ENCODE assay signal across 28 cellular contexts in genomic region chr4:114717432-114717831, GRCh38.
"Had no signal": no experiment of that assay in that cellular context is flagged by ENCODE, and none has a peak within 500 bp of the region (broad histone marks: within the 10 kb centered on the region; RNA-seq: fewer than 3 reads in every experiment).

No MANE protein-coding gene starts in this region.

- H3K36me3 ChIP-seq: adrenal gland, colonic mucosa, esophagus squamous epithelium, gastroesophageal sphincter had no signal

- H3K27me3 ChIP-seq: adrenal gland, body of pancreas, colonic mucosa, esophagus squamous epithelium, gastroesophageal sphincter had no signal

- H3K4me1 ChIP-seq: adrenal gland, body of pancreas, colonic mucosa, esophagus squamous epithelium, gastroesophageal sphincter had no signal

- FAIRE-seq: endometrium, endothelial cell of umbilical vein had no signal

- ATAC-seq: activated CD4-positive, alpha-beta T cell treated with anti-CD3 and anti-CD28 coated beads for 36 hours; activated CD8-positive, alpha-beta memory T cell treated with anti-CD3 and anti-CD28 coated beads, Interleukin-2, amount 10 ng/mL, durations not matched to agents 7 days and 5 days; activated CD8-positive, alpha-beta T cell treated with anti-CD3 and anti-CD28 coated beads, Interleukin-2, amount 10 ng/mL, durations not matched to agents 7 days and 5 days; activated naive CD8-positive, alpha-beta T cell treated with anti-CD3 and anti-CD28 coated beads, Interleukin-2, amount 50 U/mL, for 24 hours; body of pancreas; gastroesophageal sphincter had no signal

- H3K4me3 ChIP-seq: adrenal gland, body of pancreas, colonic mucosa, esophagus squamous epithelium, gastroesophageal sphincter had no signal

- H3K27ac ChIP-seq: adrenal gland, body of pancreas, colonic mucosa, epithelial cell of prostate, esophagus squamous epithelium, gastroesophageal sphincter had no signal

- DNase-seq: activated CD4-positive, alpha-beta memory T cell treated with anti-CD3 and anti-CD28 coated beads for 36 hours; activated CD4-positive, alpha-beta T cell treated with anti-CD3 and anti-CD28 coated beads for 36 hours; activated CD4-positive, alpha-beta T cell treated with anti-CD3 and anti-CD28 coated beads, Interleukin-2, amount 10 ng/mL, durations not matched to agents 24 days and 14 days; activated CD4-positive, CD25-positive, alpha-beta regulatory T cell; activated CD4-positive, CD25-positive, alpha-beta regulatory T cell treated with anti-CD3 and anti-CD28 coated beads, Interleukin-2, amount 50 U/mL, for 72 hours; activated CD8-positive, alpha-beta memory T cell treated with anti-CD3 and anti-CD28 coated beads, Interleukin-2, amount 10 ng/mL, durations not matched to agents 7 days and 5 days; activated CD8-positive, alpha-beta memory T cell treated with anti-CD3 and anti-CD28 coated beads, Interleukin-2, amount 50 U/mL, for 4 hours; activated CD8-positive, alpha-beta T cell treated with anti-CD3 and anti-CD28 coated beads, Interleukin-2, amount 10 ng/mL, durations not matched to agents 7 days and 5 days; activated effector memory CD4-positive, alpha-beta T cell treated with anti-CD3 and anti-CD28 coated beads, Interleukin-2, amount 50 U/mL, for 16 hours; activated naive CD4-positive, alpha-beta T cell treated with anti-CD3 and anti-CD28 coated beads for 36 hours; activated naive CD8-positive, alpha-beta T cell treated with anti-CD3 and anti-CD28 coated beads for 36 hours; activated naive CD8-positive, alpha-beta T cell treated with anti-CD3 and anti-CD28 coated beads, Interleukin-2, amount 50 U/mL, for 24 hours; activated T-cell treated with anti-CD3 and anti-CD28 coated beads, Interleukin-2, amount 50 U/mL, for 1 hour; activated T-cell treated with anti-CD3 and anti-CD28 coated beads, Interleukin-2, amount 50 U/mL, for 48 hours; adrenal gland; amygdala; aorta; body of pancreas; caudate nucleus; colonic mucosa; effector CD8-positive, alpha-beta T cell; esophagus squamous epithelium; foreskin melanocyte; T-helper 2 cell had no signal

- H3K9me3 ChIP-seq: adrenal gland, body of pancreas, colonic mucosa, esophagus squamous epithelium, gastroesophageal sphincter had no signal
